20 cellular contexts compared by ENCODE assay signal in the genomic region with DNA sequence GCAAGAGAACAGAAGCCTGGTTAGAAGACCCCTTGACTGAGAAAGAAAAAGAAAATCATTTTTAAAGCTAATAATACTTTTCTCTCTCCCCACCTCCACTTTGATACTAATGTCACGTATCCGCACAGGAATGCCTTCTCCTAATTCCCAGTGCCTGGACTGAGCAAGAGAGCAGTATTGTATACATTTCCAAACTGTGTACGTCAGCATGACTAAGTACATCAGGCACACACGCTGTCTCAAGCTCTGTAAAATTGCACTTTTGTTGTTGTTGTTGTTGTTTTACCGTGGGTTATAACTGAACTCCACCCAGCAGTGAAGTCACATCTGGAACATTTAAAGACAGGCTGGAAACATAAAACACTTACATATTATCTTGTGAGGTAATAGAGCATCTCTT.
"Had no signal": no experiment of that assay in that cellular context is flagged by ENCODE, and none has a peak within 500 bp of the region (broad histone marks: within the 10 kb centered on the region; RNA-seq: fewer than 3 reads in every experiment).

No MANE protein-coding gene starts in this region.

- H3K9me3 ChIP-seq: body of pancreas, gastroesophageal sphincter, heart left ventricle, left lung, psoas muscle, stomach had no signal

- DNase-seq: activated CD4-positive, alpha-beta T cell treated with anti-CD3 and anti-CD28 coated beads, Interleukin-2, amount 50 U/mL, for 4 hours; activated naive CD4-positive, alpha-beta T cell; activated naive CD8-positive, alpha-beta T cell treated with anti-CD3 and anti-CD28 coated beads for 36 hours; amygdala; body of pancreas; caudate nucleus; dorsolateral prefrontal cortex; endodermal cell; heart left ventricle; kidney; left lung; psoas muscle; right cardiac atrium; stimulated activated CD4-positive, alpha-beta T cell treated with anti-CD3 and anti-CD28 coated beads, Interleukin-2, amount 100 ng/mL, for 48 hours; stomach; T-helper 2 cell had no signal

- H3K27ac ChIP-seq: body of pancreas, dorsolateral prefrontal cortex, gastroesophageal sphincter, heart left ventricle, left lung, psoas muscle, stomach had no signal

- H3K4me1 ChIP-seq: body of pancreas, gastroesophageal sphincter, heart left ventricle, left lung, psoas muscle, stomach had no signal

- ATAC-seq: activated T-helper 17 cell treated with anti-CD3 and anti-CD28 coated beads, Interleukin-2, amount 50 U/mL, for 72 hours; body of pancreas; gastroesophageal sphincter; heart left ventricle; left lung; psoas muscle; right cardiac atrium had no signal

- H3K27ac Mint-ChIP-seq: activated naive CD8-positive, alpha-beta T cell treated with anti-CD3 and anti-CD28 coated beads for 36 hours; activated T-helper 17 cell treated with anti-CD3 and anti-CD28 coated beads, Interleukin-2, amount 50 U/mL, for 72 hours; endodermal cell; type B pancreatic cell had no signal

- H3K4me3 ChIP-seq: body of pancreas, dorsolateral prefrontal cortex, gastroesophageal sphincter, heart left ventricle, left lung, psoas muscle, stomach had no signal

- H3K36me3 ChIP-seq: gastroesophageal sphincter, heart left ventricle, left lung, stomach had no signal

- H3K27me3 ChIP-seq: body of pancreas, dorsolateral prefrontal cortex, gastroesophageal sphincter, heart left ventricle, left lung, stomach had no signal

- H3K9me3 Mint-ChIP-seq: activated naive CD8-positive, alpha-beta T cell treated with anti-CD3 and anti-CD28 coated beads for 36 hours; endodermal cell; neural crest cell; type B pancreatic cell had no signal

- H3K27me3 Mint-ChIP-seq: activated naive CD8-positive, alpha-beta T cell treated with anti-CD3 and anti-CD28 coated beads for 36 hours; activated T-helper 17 cell treated with anti-CD3 and anti-CD28 coated beads, Interleukin-2, amount 50 U/mL, for 72 hours; type B pancreatic cell had no signal

- H3K4me1 Mint-ChIP-seq: activated naive CD8-positive, alpha-beta T cell treated with anti-CD3 and anti-CD28 coated beads for 36 hours; activated T-helper 17 cell treated with anti-CD3 and anti-CD28 coated beads, Interleukin-2, amount 50 U/mL, for 72 hours; neural crest cell had no signal

- H3K4me3 Mint-ChIP-seq: activated naive CD8-positive, alpha-beta T cell treated with anti-CD3 and anti-CD28 coated beads for 36 hours; activated T-helper 17 cell treated with anti-CD3 and anti-CD28 coated beads, Interleukin-2, amount 50 U/mL, for 72 hours; endodermal cell; neural crest cell; type B pancreatic cell had no signal

- H3K36me3 Mint-ChIP-seq: activated naive CD8-positive, alpha-beta T cell treated with anti-CD3 and anti-CD28 coated beads for 36 hours; type B pancreatic cell had no signal
